Comparison of ENCODE assay signal across 32 cellular contexts in the genomic region with DNA sequence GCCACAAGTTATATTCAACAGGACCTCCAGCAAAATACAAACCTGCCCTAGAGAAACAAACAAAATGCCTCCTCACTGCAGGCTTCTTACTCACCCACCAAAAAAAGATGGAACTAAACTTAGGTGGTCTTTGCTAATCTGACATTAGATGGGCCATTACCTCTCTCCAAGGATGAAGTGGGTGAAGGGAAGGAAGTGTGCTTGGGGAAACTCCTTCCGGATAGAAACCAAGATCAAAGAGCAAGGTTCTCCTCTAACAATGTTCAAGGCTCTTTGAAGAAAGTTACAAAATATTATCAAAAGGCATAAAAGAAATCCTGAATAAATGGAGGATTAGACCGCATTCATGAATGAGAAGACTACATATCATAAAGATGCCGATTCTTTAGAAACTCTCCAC.
"Had no signal": no experiment of that assay in that cellular context is flagged by ENCODE, and none has a peak within 500 bp of the region (broad histone marks: within the 10 kb centered on the region; RNA-seq: fewer than 3 reads in every experiment).

No MANE protein-coding gene starts in this region.

- H3K27me3 Mint-ChIP-seq: activated B cell treated with CpG ODN at 0.5 μM for 24 hours; activated CD8-positive, alpha-beta T cell treated with anti-CD3 and anti-CD28 coated beads for 36 hours; activated naive CD4-positive, alpha-beta T cell treated with anti-CD3 and anti-CD28 coated beads, Interleukin-2, amount 50 U/mL, for 24 hours had no signal

- H3K27ac Mint-ChIP-seq: activated B cell treated with CpG ODN at 0.5 μM for 24 hours; activated CD4-positive, alpha-beta memory T cell treated with anti-CD3 and anti-CD28 coated beads for 36 hours; activated CD4-positive, alpha-beta T cell treated with anti-CD3 and anti-CD28 coated beads, Interleukin-2, amount 10 ng/mL, durations not matched to agents 24 days and 14 days; activated CD8-positive, alpha-beta T cell treated with anti-CD3 and anti-CD28 coated beads for 36 hours; activated naive CD4-positive, alpha-beta T cell treated with anti-CD3 and anti-CD28 coated beads, Interleukin-2, amount 10 ng/mL, durations not matched to agents 7 days and 5 days; activated naive CD4-positive, alpha-beta T cell treated with anti-CD3 and anti-CD28 coated beads, Interleukin-2, amount 50 U/mL, for 24 hours; activated naive CD8-positive, alpha-beta T cell; activated naive CD8-positive, alpha-beta T cell treated with anti-CD3 and anti-CD28 coated beads, Interleukin-2, amount 10 ng/mL, durations not matched to agents 7 days and 5 days; activated naive CD8-positive, alpha-beta T cell treated with anti-CD3 and anti-CD28 coated beads, Interleukin-2, amount 50 U/mL, for 24 hours; activated T-helper 2 cell treated with anti-CD3 and anti-CD28 coated beads, Interferon-gamma antibody, Interleukin-2, Interleukin-4, amounts not matched to agents 10 μg/mL and 5 μg/mL and 100 μg/mL, durations not matched to agents 14 hours and 24 hours and 36 hours; brain; T-helper 1 cell treated with Interleukin-12 subunit alpha and Interleukin-12 subunit beta and Interleukin-4 antibody, amounts not matched to agents 30 μg/mL and 1 μg/mL, for 36 hours; T-helper 2 cell treated with Interferon-gamma antibody and Interleukin-4, amounts not matched to agents 5 μg/mL and 100 μg/mL, for 36 hours had no signal

- H3K9me3 ChIP-seq: ascending aorta had no signal

- H3K4me1 ChIP-seq: ascending aorta had no signal

- H3K9me3 Mint-ChIP-seq: activated B cell treated with CpG ODN at 0.5 μM for 24 hours; activated CD4-positive, alpha-beta memory T cell treated with anti-CD3 and anti-CD28 coated beads for 36 hours; activated CD4-positive, alpha-beta T cell treated with anti-CD3 and anti-CD28 coated beads, Interleukin-2, amount 10 ng/mL, durations not matched to agents 24 days and 14 days; activated CD8-positive, alpha-beta T cell treated with anti-CD3 and anti-CD28 coated beads for 36 hours; activated naive CD4-positive, alpha-beta T cell treated with anti-CD3 and anti-CD28 coated beads, Interleukin-2, amount 10 ng/mL, durations not matched to agents 7 days and 5 days; activated naive CD4-positive, alpha-beta T cell treated with anti-CD3 and anti-CD28 coated beads, Interleukin-2, amount 50 U/mL, for 24 hours; activated naive CD8-positive, alpha-beta T cell treated with anti-CD3 and anti-CD28 coated beads, Interleukin-2, amount 10 ng/mL, durations not matched to agents 7 days and 5 days; activated naive CD8-positive, alpha-beta T cell treated with anti-CD3 and anti-CD28 coated beads, Interleukin-2, amount 50 U/mL, for 24 hours; activated T-helper 2 cell treated with anti-CD3 and anti-CD28 coated beads, Interferon-gamma antibody, Interleukin-2, Interleukin-4, amounts not matched to agents 10 μg/mL and 5 μg/mL and 100 μg/mL, durations not matched to agents 14 hours and 24 hours and 36 hours; T-helper 1 cell treated with Interleukin-12 subunit alpha and Interleukin-12 subunit beta and Interleukin-4 antibody, amounts not matched to agents 30 μg/mL and 1 μg/mL, for 36 hours; T-helper 2 cell treated with Interferon-gamma antibody and Interleukin-4, amounts not matched to agents 5 μg/mL and 100 μg/mL, for 36 hours had no signal

- ATAC-seq: activated CD8-positive, alpha-beta T cell treated with anti-CD3 and anti-CD28 coated beads for 36 hours; activated naive CD8-positive, alpha-beta T cell treated with anti-CD3 and anti-CD28 coated beads, Interleukin-2, amount 50 U/mL, for 24 hours had no signal

- DNase-seq: activated B cell treated with CpG ODN at 0.5 μM for 24 hours; activated CD4-positive, alpha-beta memory T cell treated with anti-CD3 and anti-CD28 coated beads for 36 hours; activated CD4-positive, alpha-beta T cell treated with anti-CD3 and anti-CD28 coated beads for 4 hours; activated CD4-positive, alpha-beta T cell treated with anti-CD3 and anti-CD28 coated beads, Interleukin-2, amount 10 ng/mL, durations not matched to agents 24 days and 14 days; activated CD4-positive, alpha-beta T cell treated with anti-CD3 and anti-CD28 coated beads, Interleukin-2, amount 50 U/mL, for 1 hour; activated CD4-positive, alpha-beta T cell treated with anti-CD3 and anti-CD28 coated beads, Interleukin-2, amount 50 U/mL, for 4 hours; activated CD4-positive, CD25-positive, alpha-beta regulatory T cell treated with anti-CD3 and anti-CD28 coated beads, Interleukin-2, amount 50 U/mL, for 72 hours; activated CD8-positive, alpha-beta memory T cell treated with anti-CD3 and anti-CD28 coated beads, Interleukin-2, amount 50 U/mL, for 4 hours; activated CD8-positive, alpha-beta T cell treated with anti-CD3 and anti-CD28 coated beads for 36 hours; activated effector memory CD4-positive, alpha-beta T cell treated with Interleukin-2 at 50 U/mL for 16 hours; activated gamma-delta T cell; activated naive CD4-positive, alpha-beta T cell treated with anti-CD3 and anti-CD28 coated beads, Interleukin-2, amount 10 ng/mL, durations not matched to agents 7 days and 5 days; activated naive CD4-positive, alpha-beta T cell treated with Interleukin-2 at 50 U/mL for 16 hours; activated naive CD8-positive, alpha-beta T cell treated with anti-CD3 and anti-CD28 coated beads, Interleukin-2, amount 10 ng/mL, durations not matched to agents 7 days and 5 days; activated naive CD8-positive, alpha-beta T cell treated with anti-CD3 and anti-CD28 coated beads, Interleukin-2, amount 50 U/mL, for 24 hours; activated T-cell treated with anti-CD3 and anti-CD28 coated beads for 4 hours; activated T-cell treated with anti-CD3 and anti-CD28 coated beads, Interleukin-2, amount 50 U/mL, for 1 hour; activated T-cell treated with anti-CD3 and anti-CD28 coated beads, Interleukin-2, amount 50 U/mL, for 48 hours; amygdala; anterior cingulate cortex; central memory CD4-positive, alpha-beta T cell; T-helper 1 cell; T-helper 2 cell; T-helper 9 cell had no signal

- H3K36me3 ChIP-seq: ascending aorta had no signal

- H3K4me1 Mint-ChIP-seq: activated B cell treated with CpG ODN at 0.5 μM for 24 hours; activated CD4-positive, alpha-beta T cell treated with anti-CD3 and anti-CD28 coated beads, Interleukin-2, amount 10 ng/mL, durations not matched to agents 24 days and 14 days; activated naive CD4-positive, alpha-beta T cell treated with anti-CD3 and anti-CD28 coated beads, Interleukin-2, amount 50 U/mL, for 24 hours; activated naive CD8-positive, alpha-beta T cell treated with anti-CD3 and anti-CD28 coated beads, Interleukin-2, amount 10 ng/mL, durations not matched to agents 7 days and 5 days; activated naive CD8-positive, alpha-beta T cell treated with anti-CD3 and anti-CD28 coated beads, Interleukin-2, amount 50 U/mL, for 24 hours; brain had no signal

- H3K36me3 Mint-ChIP-seq: activated CD4-positive, alpha-beta memory T cell treated with anti-CD3 and anti-CD28 coated beads for 36 hours; activated naive CD4-positive, alpha-beta T cell treated with anti-CD3 and anti-CD28 coated beads, Interleukin-2, amount 10 ng/mL, durations not matched to agents 7 days and 5 days; activated naive CD4-positive, alpha-beta T cell treated with anti-CD3 and anti-CD28 coated beads, Interleukin-2, amount 50 U/mL, for 24 hours; activated naive CD8-positive, alpha-beta T cell treated with anti-CD3 and anti-CD28 coated beads, Interleukin-2, amount 10 ng/mL, durations not matched to agents 7 days and 5 days; brain had no signal

- H3K27me3 ChIP-seq: ascending aorta had no signal

- H3K4me3 Mint-ChIP-seq: activated B cell treated with CpG ODN at 0.5 μM for 24 hours; activated CD4-positive, alpha-beta memory T cell treated with anti-CD3 and anti-CD28 coated beads for 36 hours; activated CD4-positive, alpha-beta T cell treated with anti-CD3 and anti-CD28 coated beads, Interleukin-2, amount 10 ng/mL, durations not matched to agents 24 days and 14 days; activated CD8-positive, alpha-beta T cell treated with anti-CD3 and anti-CD28 coated beads for 36 hours; activated naive CD4-positive, alpha-beta T cell treated with anti-CD3 and anti-CD28 coated beads, Interleukin-2, amount 10 ng/mL, durations not matched to agents 7 days and 5 days; activated naive CD4-positive, alpha-beta T cell treated with anti-CD3 and anti-CD28 coated beads, Interleukin-2, amount 50 U/mL, for 24 hours; activated naive CD8-positive, alpha-beta T cell; activated naive CD8-positive, alpha-beta T cell treated with anti-CD3 and anti-CD28 coated beads, Interleukin-2, amount 10 ng/mL, durations not matched to agents 7 days and 5 days; activated naive CD8-positive, alpha-beta T cell treated with anti-CD3 and anti-CD28 coated beads, Interleukin-2, amount 50 U/mL, for 24 hours; brain; T-helper 1 cell treated with Interleukin-12 subunit alpha and Interleukin-12 subunit beta and Interleukin-4 antibody, amounts not matched to agents 30 μg/mL and 1 μg/mL, for 36 hours; T-helper 2 cell treated with Interferon-gamma antibody and Interleukin-4, amounts not matched to agents 5 μg/mL and 100 μg/mL, for 36 hours had no signal

- H3K4me3 ChIP-seq: ascending aorta had no signal

- H3K27ac ChIP-seq: ascending aorta, VCaP had no signal
